1 cellular context compared by ENCODE assay signal in the genomic region with DNA sequence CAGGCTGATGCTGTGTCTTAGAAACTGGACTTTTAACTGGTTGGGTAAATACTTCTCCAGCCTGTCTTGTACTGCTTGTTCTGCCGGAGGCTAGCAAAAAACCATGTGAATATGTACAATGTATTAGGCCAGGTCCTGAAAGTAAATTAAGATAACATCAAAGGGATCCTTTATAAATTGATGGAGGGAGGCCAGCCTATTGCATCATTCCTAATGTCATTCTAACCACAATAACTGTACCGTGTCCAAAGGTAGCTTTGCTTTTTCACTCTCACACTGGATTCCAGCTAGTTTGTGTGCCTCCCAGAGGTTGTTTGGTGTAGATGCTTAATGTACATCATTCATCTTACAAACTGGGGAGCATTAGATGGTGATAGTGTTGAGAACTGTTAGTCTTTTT.
TF ChIP-seq lines count a peak whose summit lies in the region.

No MANE protein-coding gene starts in this region.

TF ChIP-seq in HepG2, 621 proteins besides CTCF, POLR2A, EP300 and RAD21 (continued from another document and continues in another):
- TF ChIP-seq, protein P1, sequence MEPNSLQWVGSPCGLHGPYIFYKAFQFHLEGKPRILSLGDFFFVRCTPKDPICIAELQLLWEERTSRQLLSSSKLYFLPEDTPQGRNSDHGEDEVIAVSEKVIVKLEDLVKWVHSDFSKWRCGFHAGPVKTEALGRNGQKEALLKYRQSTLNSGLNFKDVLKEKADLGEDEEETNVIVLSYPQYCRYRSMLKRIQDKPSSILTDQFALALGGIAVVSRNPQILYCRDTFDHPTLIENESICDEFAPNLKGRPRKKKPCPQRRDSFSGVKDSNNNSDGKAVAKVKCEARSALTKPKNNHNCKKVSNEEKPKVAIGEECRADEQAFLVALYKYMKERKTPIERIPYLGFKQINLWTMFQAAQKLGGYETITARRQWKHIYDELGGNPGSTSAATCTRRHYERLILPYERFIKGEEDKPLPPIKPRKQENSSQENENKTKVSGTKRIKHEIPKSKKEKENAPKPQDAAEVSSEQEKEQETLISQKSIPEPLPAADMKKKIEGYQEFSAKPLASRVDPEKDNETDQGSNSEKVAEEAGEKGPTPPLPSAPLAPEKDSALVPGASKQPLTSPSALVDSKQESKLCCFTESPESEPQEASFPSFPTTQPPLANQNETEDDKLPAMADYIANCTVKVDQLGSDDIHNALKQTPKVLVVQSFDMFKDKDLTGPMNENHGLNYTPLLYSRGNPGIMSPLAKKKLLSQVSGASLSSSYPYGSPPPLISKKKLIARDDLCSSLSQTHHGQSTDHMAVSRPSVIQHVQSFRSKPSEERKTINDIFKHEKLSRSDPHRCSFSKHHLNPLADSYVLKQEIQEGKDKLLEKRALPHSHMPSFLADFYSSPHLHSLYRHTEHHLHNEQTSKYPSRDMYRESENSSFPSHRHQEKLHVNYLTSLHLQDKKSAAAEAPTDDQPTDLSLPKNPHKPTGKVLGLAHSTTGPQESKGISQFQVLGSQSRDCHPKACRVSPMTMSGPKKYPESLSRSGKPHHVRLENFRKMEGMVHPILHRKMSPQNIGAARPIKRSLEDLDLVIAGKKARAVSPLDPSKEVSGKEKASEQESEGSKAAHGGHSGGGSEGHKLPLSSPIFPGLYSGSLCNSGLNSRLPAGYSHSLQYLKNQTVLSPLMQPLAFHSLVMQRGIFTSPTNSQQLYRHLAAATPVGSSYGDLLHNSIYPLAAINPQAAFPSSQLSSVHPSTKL (CRISPR knock-in tag; IDR thresholded peaks at IDR 0.05), result peak; percentile 70
- TF ChIP-seq HDAC2 (CRISPR knock-in tag; IDR thresholded peaks at IDR 0.05) (0 out of 2 replicates have a peak, but pooled peaks have one; percentile 53), SALL2 (CRISPR knock-in tag; IDR thresholded peaks at IDR 0.05) (no peak), PHF21A (CRISPR knock-in tag; IDR thresholded peaks at IDR 0.05) (peak; percentile 50), HNF4A (CRISPR knock-in tag; IDR thresholded peaks at IDR 0.05) (peak; percentile 76), ISL2 (CRISPR knock-in tag; IDR thresholded peaks at IDR 0.05) (peak; percentile 75), ZNF350 (CRISPR knock-in tag; IDR thresholded peaks at IDR 0.05; ENCODE audit: borderline replicate concordance, low read depth) (no peak), ZSCAN29 (CRISPR knock-in tag; conservative IDR thresholded peaks at IDR 0.05) (no peak), GATAD2A (CRISPR knock-in tag; IDR thresholded peaks at IDR 0.05) (peak; percentile 52; the same call in 1 of the 2 replicates), SAP130 (CRISPR knock-in tag; IDR thresholded peaks at IDR 0.05; ENCODE audit: low read depth) (0 out of 2 replicates have a peak, but pooled peaks have one; percentile 22), EZH2 (conservative IDR thresholded peaks at IDR 0.05; ENCODE audit: low read depth, low read length) (no peak), HMG20B (CRISPR knock-in tag; conservative IDR thresholded peaks at IDR 0.05) (peak; percentile 80), ZNF451 (CRISPR knock-in tag; IDR thresholded peaks at IDR 0.05) (no peak), SMC3 (IDR thresholded peaks at IDR 0.05; ENCODE audit: low read length) (peak; percentile 53), ELF4 (CRISPR knock-in tag; IDR thresholded peaks at IDR 0.05; ENCODE audit: borderline replicate concordance) (no peak), NFYC (CRISPR knock-in tag; IDR thresholded peaks at IDR 0.05) (no peak), GTF3A (CRISPR knock-in tag; conservative IDR thresholded peaks at IDR 0.05) (no peak), SALL1 (CRISPR knock-in tag; IDR thresholded peaks at IDR 0.05) (peak; percentile 19; the same call in 1 of the 2 replicates), SOX13 (IDR thresholded peaks at IDR 0.05) (no peak), SOX13 (CRISPR knock-in tag; conservative IDR thresholded peaks at IDR 0.05 in 1 of 2, IDR thresholded peaks at IDR 0.05 in 1 of 2) (peak in 1 of 2 experiments; percentile 76; a peak in 2 of 4 replicates), TGIF2 (CRISPR knock-in tag; IDR thresholded peaks at IDR 0.05) (0 out of 2 replicates have a peak, but pooled peaks have one; percentile 37), NCOA2 (CRISPR knock-in tag; IDR thresholded peaks at IDR 0.05) (peak; percentile 71), CBFB (CRISPR knock-in tag; IDR thresholded peaks at IDR 0.05) (0 out of 2 replicates have a peak, but pooled peaks have one; percentile 51), STAG1 (CRISPR knock-in tag; IDR thresholded peaks at IDR 0.05) (peak; percentile 61), TCF7L2 (IDR thresholded peaks at IDR 0.05; ENCODE audit: low read depth, low read length) (peak; percentile 74), NCOR1 (IDR thresholded peaks at IDR 0.05; ENCODE audit: borderline replicate concordance, low read length) (peak; percentile 59), TOE1 (CRISPR knock-in tag; IDR thresholded peaks at IDR 0.05) (no peak), ZNF644 (CRISPR knock-in tag; IDR thresholded peaks at IDR 0.05; ENCODE audit: low read depth) (0 out of 2 replicates have a peak, but pooled peaks have one; percentile 25), TARDBP (CRISPR knock-in tag; IDR thresholded peaks at IDR 0.05) (0 out of 2 replicates have a peak, but pooled peaks have one; percentile 32), EHMT2 (IDR thresholded peaks at IDR 0.05; ENCODE audit: borderline replicate concordance, low read depth, low read length) (peak; percentile 36; the same call in 1 of the 2 replicates), REPIN1 (CRISPR knock-in tag; IDR thresholded peaks at IDR 0.05; ENCODE audit: borderline replicate concordance, low read depth) (peak; percentile 54; the same call in 1 of the 2 replicates), HMG20A (CRISPR knock-in tag; IDR thresholded peaks at IDR 0.05; ENCODE audit: borderline replicate concordance) (peak; percentile 74; the same call in 1 of the 2 replicates), SP5 (CRISPR knock-in tag; IDR thresholded peaks at IDR 0.05; ENCODE audit: borderline replicate concordance, low read depth) (no peak), SOX6 (IDR thresholded peaks at IDR 0.05) (no peak), SOX6 (CRISPR knock-in tag; IDR thresholded peaks at IDR 0.05) (peak; percentile 71), CEBPG (CRISPR knock-in tag; IDR thresholded peaks at IDR 0.05) (peak; percentile 94)
- TF ChIP-seq, protein P2, sequence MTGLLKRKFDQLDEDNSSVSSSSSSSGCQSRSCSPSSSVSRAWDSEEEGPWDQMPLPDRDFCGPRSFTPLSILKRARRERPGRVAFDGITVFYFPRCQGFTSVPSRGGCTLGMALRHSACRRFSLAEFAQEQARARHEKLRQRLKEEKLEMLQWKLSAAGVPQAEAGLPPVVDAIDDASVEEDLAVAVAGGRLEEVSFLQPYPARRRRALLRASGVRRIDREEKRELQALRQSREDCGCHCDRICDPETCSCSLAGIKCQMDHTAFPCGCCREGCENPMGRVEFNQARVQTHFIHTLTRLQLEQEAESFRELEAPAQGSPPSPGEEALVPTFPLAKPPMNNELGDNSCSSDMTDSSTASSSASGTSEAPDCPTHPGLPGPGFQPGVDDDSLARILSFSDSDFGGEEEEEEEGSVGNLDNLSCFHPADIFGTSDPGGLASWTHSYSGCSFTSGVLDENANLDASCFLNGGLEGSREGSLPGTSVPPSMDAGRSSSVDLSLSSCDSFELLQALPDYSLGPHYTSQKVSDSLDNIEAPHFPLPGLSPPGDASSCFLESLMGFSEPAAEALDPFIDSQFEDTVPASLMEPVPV (CRISPR knock-in tag; IDR thresholded peaks at IDR 0.05), result no peak
- TF ChIP-seq, protein P3, sequence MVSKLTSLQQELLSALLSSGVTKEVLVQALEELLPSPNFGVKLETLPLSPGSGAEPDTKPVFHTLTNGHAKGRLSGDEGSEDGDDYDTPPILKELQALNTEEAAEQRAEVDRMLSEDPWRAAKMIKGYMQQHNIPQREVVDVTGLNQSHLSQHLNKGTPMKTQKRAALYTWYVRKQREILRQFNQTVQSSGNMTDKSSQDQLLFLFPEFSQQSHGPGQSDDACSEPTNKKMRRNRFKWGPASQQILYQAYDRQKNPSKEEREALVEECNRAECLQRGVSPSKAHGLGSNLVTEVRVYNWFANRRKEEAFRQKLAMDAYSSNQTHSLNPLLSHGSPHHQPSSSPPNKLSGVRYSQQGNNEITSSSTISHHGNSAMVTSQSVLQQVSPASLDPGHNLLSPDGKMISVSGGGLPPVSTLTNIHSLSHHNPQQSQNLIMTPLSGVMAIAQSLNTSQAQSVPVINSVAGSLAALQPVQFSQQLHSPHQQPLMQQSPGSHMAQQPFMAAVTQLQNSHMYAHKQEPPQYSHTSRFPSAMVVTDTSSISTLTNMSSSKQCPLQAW (CRISPR knock-in tag; IDR thresholded peaks at IDR 0.05), result no peak
- TF ChIP-seq, protein P4, sequence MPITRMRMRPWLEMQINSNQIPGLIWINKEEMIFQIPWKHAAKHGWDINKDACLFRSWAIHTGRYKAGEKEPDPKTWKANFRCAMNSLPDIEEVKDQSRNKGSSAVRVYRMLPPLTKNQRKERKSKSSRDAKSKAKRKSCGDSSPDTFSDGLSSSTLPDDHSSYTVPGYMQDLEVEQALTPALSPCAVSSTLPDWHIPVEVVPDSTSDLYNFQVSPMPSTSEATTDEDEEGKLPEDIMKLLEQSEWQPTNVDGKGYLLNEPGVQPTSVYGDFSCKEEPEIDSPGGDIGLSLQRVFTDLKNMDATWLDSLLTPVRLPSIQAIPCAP (CRISPR knock-in tag; IDR thresholded peaks at IDR 0.05; ENCODE audit: low read depth), result no peak
- TF ChIP-seq, protein P5, sequence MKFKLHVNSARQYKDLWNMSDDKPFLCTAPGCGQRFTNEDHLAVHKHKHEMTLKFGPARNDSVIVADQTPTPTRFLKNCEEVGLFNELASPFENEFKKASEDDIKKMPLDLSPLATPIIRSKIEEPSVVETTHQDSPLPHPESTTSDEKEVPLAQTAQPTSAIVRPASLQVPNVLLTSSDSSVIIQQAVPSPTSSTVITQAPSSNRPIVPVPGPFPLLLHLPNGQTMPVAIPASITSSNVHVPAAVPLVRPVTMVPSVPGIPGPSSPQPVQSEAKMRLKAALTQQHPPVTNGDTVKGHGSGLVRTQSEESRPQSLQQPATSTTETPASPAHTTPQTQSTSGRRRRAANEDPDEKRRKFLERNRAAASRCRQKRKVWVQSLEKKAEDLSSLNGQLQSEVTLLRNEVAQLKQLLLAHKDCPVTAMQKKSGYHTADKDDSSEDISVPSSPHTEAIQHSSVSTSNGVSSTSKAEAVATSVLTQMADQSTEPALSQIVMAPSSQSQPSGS (CRISPR knock-in tag; IDR thresholded peaks at IDR 0.05), result peak; percentile 53; the same call in 1 of the 2 replicates
- TF ChIP-seq, protein P6, sequence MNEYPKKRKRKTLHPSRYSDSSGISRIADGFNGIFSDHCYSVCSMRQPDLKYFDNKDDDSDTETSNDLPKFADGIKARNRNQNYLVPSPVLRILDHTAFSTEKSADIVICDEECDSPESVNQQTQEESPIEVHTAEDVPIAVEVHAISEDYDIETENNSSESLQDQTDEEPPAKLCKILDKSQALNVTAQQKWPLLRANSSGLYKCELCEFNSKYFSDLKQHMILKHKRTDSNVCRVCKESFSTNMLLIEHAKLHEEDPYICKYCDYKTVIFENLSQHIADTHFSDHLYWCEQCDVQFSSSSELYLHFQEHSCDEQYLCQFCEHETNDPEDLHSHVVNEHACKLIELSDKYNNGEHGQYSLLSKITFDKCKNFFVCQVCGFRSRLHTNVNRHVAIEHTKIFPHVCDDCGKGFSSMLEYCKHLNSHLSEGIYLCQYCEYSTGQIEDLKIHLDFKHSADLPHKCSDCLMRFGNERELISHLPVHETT (CRISPR knock-in tag; conservative IDR thresholded peaks at IDR 0.05), result no peak
- TF ChIP-seq, protein P7, sequence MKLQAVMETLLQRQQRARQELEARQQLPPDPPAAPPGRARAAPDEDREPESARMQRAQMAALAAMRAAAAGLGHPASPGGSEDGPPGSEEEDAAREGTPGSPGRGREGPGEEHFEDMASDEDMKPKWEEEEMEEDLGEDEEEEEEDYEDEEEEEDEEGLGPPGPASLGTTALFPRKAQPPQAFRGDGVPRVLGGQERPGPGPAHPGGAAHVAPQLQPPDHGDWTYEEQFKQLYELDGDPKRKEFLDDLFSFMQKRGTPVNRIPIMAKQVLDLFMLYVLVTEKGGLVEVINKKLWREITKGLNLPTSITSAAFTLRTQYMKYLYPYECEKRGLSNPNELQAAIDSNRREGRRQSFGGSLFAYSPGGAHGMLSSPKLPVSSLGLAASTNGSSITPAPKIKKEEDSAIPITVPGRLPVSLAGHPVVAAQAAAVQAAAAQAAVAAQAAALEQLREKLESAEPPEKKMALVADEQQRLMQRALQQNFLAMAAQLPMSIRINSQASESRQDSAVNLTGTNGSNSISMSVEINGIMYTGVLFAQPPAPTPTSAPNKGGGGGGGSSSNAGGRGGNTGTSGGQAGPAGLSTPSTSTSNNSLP (IDR thresholded peaks at IDR 0.05; ENCODE audit: low read depth, low read length), result peak; percentile 89
- TF ChIP-seq, protein P8, sequence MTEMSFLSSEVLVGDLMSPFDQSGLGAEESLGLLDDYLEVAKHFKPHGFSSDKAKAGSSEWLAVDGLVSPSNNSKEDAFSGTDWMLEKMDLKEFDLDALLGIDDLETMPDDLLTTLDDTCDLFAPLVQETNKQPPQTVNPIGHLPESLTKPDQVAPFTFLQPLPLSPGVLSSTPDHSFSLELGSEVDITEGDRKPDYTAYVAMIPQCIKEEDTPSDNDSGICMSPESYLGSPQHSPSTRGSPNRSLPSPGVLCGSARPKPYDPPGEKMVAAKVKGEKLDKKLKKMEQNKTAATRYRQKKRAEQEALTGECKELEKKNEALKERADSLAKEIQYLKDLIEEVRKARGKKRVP (CRISPR knock-in tag; IDR thresholded peaks at IDR 0.05), result peak; percentile 60 to 91; a peak in 3 of 4 replicates
- TF ChIP-seq, protein P9, sequence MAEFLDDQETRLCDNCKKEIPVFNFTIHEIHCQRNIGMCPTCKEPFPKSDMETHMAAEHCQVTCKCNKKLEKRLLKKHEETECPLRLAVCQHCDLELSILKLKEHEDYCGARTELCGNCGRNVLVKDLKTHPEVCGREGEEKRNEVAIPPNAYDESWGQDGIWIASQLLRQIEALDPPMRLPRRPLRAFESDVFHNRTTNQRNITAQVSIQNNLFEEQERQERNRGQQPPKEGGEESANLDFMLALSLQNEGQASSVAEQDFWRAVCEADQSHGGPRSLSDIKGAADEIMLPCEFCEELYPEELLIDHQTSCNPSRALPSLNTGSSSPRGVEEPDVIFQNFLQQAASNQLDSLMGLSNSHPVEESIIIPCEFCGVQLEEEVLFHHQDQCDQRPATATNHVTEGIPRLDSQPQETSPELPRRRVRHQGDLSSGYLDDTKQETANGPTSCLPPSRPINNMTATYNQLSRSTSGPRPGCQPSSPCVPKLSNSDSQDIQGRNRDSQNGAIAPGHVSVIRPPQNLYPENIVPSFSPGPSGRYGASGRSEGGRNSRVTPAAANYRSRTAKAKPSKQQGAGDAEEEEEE (CRISPR knock-in tag; IDR thresholded peaks at IDR 0.05; ENCODE audit: borderline replicate concordance), result no peak
- TF ChIP-seq, protein P10, sequence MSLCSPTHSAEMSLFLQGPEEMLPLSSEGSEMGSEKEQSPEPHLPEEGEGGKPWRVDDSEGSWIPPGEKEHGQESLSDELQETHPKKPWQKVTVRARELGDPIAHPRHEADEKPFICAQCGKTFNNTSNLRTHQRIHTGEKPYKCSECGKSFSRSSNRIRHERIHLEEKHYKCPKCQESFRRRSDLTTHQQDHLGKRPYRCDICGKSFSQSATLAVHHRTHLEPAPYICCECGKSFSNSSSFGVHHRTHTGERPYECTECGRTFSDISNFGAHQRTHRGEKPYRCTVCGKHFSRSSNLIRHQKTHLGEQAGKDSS (CRISPR knock-in tag; IDR thresholded peaks at IDR 0.05; ENCODE audit: borderline replicate concordance, low read depth), result no peak
- TF ChIP-seq, protein P11, sequence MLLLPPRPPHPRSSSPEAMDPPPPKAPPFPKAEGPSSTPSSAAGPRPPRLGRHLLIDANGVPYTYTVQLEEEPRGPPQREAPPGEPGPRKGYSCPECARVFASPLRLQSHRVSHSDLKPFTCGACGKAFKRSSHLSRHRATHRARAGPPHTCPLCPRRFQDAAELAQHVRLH (CRISPR knock-in tag; IDR thresholded peaks at IDR 0.05; ENCODE audit: borderline replicate concordance, low read depth), result no peak
